36 cellular contexts compared by ENCODE assay signal in the genomic region with DNA sequence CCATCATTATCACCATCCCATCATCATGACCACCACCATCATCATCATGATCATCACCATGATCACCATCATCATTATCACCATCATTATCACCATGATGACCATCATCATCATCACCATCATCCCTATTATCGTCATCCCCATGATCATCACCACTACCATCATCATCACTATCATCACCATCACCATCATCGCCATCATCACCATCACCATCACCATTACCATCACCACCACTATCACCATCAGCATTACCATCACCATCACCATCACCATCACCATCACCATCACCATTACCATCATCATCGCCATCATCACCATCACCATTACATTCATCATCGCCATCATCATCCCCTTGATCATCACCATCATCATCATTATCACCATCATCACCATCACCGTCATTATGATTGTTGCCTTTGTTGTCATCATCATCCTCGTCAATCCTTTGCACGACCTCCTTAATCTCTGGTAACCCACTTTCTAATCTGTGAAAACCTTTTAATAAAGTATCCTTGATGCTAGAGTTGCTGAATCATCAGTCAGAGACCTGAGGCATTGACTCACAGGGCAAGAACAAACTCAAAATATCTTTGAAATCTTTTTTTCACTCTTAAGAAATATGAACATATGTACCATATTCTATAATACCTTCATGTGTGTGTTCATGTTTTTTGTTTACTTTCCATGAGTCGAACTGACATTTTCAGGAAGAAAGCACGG.
"Had no signal": no experiment of that assay in that cellular context is flagged by ENCODE, and none has a peak within 500 bp of the region (broad histone marks: within the 10 kb centered on the region; RNA-seq: fewer than 3 reads in every experiment).

No MANE protein-coding gene starts in this region.

- ATAC-seq: PC-3 had no signal

- H3K36me3 ChIP-seq: brain microvascular endothelial cell, cardiac muscle cell, MG63, Peyer's patch, SJSA1 had no signal

- DNase-seq: activated B cell treated with CpG ODN at 0.5 μM for 24 hours; activated CD4-positive, alpha-beta memory T cell treated with anti-CD3 and anti-CD28 coated beads for 36 hours; activated CD4-positive, alpha-beta T cell treated with anti-CD3 and anti-CD28 coated beads for 4 hours; activated CD4-positive, alpha-beta T cell treated with anti-CD3 and anti-CD28 coated beads, Interleukin-2, amount 50 U/mL, for 1 hour; activated CD4-positive, CD25-positive, alpha-beta regulatory T cell treated with anti-CD3 and anti-CD28 coated beads, Interleukin-2, amount 50 U/mL, for 72 hours; activated CD8-positive, alpha-beta memory T cell treated with anti-CD3 and anti-CD28 coated beads, Interleukin-2, amount 50 U/mL, for 4 hours; activated effector memory CD4-positive, alpha-beta T cell treated with Interleukin-2 at 50 U/mL for 16 hours; activated naive CD4-positive, alpha-beta T cell treated with anti-CD3 and anti-CD28 coated beads, Interleukin-2, amount 50 U/mL, for 16 hours; activated naive CD8-positive, alpha-beta T cell treated with anti-CD3 and anti-CD28 coated beads for 36 hours; activated T-cell treated with anti-CD3 and anti-CD28 coated beads for 4 hours; activated T-cell treated with anti-CD3 and anti-CD28 coated beads, Interleukin-2, amount 50 U/mL, for 48 hours; amniotic stem cell; aorta; brain microvascular endothelial cell; Kasumi-1; MG63; NCI-H1048; NCI-H1105 treated with DMSO at 0.1 percent for 48 hours; NCI-H1436; NCI-H1694; NCI-H1930; NCI-H2081 treated with DMSO at 0.1 percent for 48 hours; NCI-H226; NCI-H446 treated with DMSO at 0.1 percent for 48 hours; NCI-H524; PC-3; Peyer's patch; RPMI8226; SHP77 treated with DMSO at 0.1 percent for 48 hours; SK-N-SH; T-helper 1 cell; T-helper 2 cell; T-helper 9 cell had no signal

- H3K4me1 ChIP-seq: Peyer's patch had no signal

- H3K4me2 ChIP-seq: SK-N-SH had no signal

- H3K27me3 ChIP-seq: brain microvascular endothelial cell, MG63, Peyer's patch, SJSA1 had no signal

- H3K4me3 ChIP-seq: cardiac muscle cell, MG63, Peyer's patch, SJSA1 had no signal

- H3K9ac ChIP-seq: SK-N-SH had no signal

- H3K9me3 ChIP-seq: Peyer's patch, SJSA1, SK-N-SH had no signal

- H3K27ac ChIP-seq: brain microvascular endothelial cell, cardiac muscle cell, Peyer's patch, VCaP had no signal
